In the genomic region with DNA sequence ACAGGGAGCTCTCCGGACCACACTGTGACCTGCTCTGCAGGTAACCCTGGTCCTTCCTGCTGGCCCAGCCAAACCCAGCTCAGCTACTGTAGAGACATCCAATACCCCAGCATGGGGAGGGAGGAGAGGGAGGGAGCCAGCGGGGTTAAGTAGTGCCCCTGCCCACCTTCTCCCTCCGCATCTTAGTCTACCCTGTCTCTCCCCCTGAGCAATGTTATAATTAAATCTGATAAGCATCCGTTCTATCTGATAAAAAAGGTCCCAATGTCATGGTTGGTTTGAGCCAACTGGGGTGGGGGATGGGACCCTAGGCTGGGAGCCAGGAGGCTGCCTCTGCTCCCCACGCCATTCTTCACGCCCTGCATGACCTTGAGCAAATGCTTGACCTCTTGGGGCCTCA, we compare ENCODE assay signal across 20 cellular contexts. TPM values are rescaled to one million over a fixed set of nuclear protein-coding genes. Genes with fewer than 3 reads are reported as not detected.
DNase-seq lines count a peak whose midpoint lies in the region; ATAC-seq, FAIRE-seq and TF ChIP-seq lines count a peak whose summit lies in the region.
"Had no signal": no experiment of that assay in that cellular context is flagged by ENCODE, and none has a peak within 500 bp of the region (broad histone marks: within the 10 kb centered on the region; RNA-seq: fewer than 3 reads in every experiment).

No MANE protein-coding gene starts in this region.

- H3K36me3 ChIP-seq in SK-N-SH (replicated peaks in 1 of 2; ENCODE audit: control insufficient read depth in 1 of 2, insufficient read depth in 2 of 2, low read length in 1 of 2): no peaks in the 10 kb centered on the region
- H3K36me3 ChIP-seq in H1 (ENCODE audit: control insufficient read depth in 2 of 4, insufficient read depth in 4 of 4, low read length in 3 of 4): no peaks in the 10 kb centered on the region
- no peaks in the 10 kb centered on the region for H3K36me3 ChIP-seq in neural progenitor cell
- H3K36me3 ChIP-seq in transverse colon: no peaks in the 10 kb centered on the region

- no peak overlapping the region for H3K4me2 ChIP-seq in SK-N-SH
- H3K4me2 ChIP-seq in H1 (ENCODE audit: insufficient read depth in 1 of 2, low read depth in 2 of 2, low read length in 2 of 2): no peak overlapping the region
- H3K4me2 ChIP-seq in neural progenitor cell: no peak overlapping the region

- no peak overlapping the region for H2BK5ac ChIP-seq in H1 (ENCODE audit: low read depth, low read length)

- POLR2A ChIA-PET in SK-N-SH (lab: Yijun Ruan, JAX): no interaction called here
- POLR2A ChIA-PET in H1 (lab: Charles Lee; ENCODE audit: partially characterized antibody): interaction anchor here (0.8 to 7.5 kb wide), 6 partner anchors 9 to 100 kb away, joined by 3 to 49 read pairs (median 3); a partner anchor contains a TSS

- no peaks in the 10 kb centered on the region for H3K9me3 ChIP-seq in SK-N-SH
- no peaks in the 10 kb centered on the region for H3K9me3 ChIP-seq in H1 (ENCODE audit: insufficient read depth in 2 of 2, low read depth in 1 of 2, low read length in 1 of 2)
- no peaks in the 10 kb centered on the region for H3K9me3 ChIP-seq in neural progenitor cell (ENCODE audit: low read depth)
- no peaks in the 10 kb centered on the region for H3K9me3 ChIP-seq in transverse colon

- WGBS in SK-N-SH (ENCODE audit: low lambda C conversion rate): 85% methylated on average over 6 of the region's 6 CpGs
- 83% methylated on average over 5 of the region's 6 CpGs; no CpG with 5 or more reads in 1 of the 2 experiments for WGBS in H1 (ENCODE audit: extremely low coverage in 1 of 2, insufficient coverage in 1 of 2, insufficient read length in 1 of 2, insufficient replicate concordance in 2 of 2, low coverage in 1 of 2, low lambda C conversion rate in 2 of 2, missing lambda C conversion rate in 1 of 2), 2 experiments
- 69% methylated on average over 6 of the region's 6 CpGs; no CpG with 5 or more reads in 1 of the 2 donors for WGBS in transverse colon (ENCODE audit: low coverage in 1 of 2), 2 donors

- TF ChIP-seq EP300 in SK-N-SH (IDR thresholded peaks at IDR 0.05; ENCODE audit: borderline replicate concordance in 1 of 2, low read depth in 1 of 2, low read length in 1 of 2) (peak in 1 of 2 experiments; percentile 33; a peak in 1 of 4 replicates), H1 (IDR thresholded peaks at IDR 0.05; ENCODE audit: borderline replicate concordance in 1 of 2, low read depth in 2 of 2, low read length in 2 of 2) (no peak), transverse colon (IDR thresholded peaks at IDR 0.05; ENCODE audit: low read depth) (no peak)

- TF ChIP-seq CTCF in SK-N-SH (IDR thresholded peaks at IDR 0.05): no peak
- TF ChIP-seq CTCF in H1 (IDR thresholded peaks at IDR 0.05; ENCODE audit: control extremely low read depth in 1 of 3, insufficient read depth in 1 of 3, low read depth in 1 of 3, low read length in 3 of 3): no peak
- TF ChIP-seq CTCF in neural progenitor cell (IDR thresholded peaks at IDR 0.05): no peak
- no peak for TF ChIP-seq CTCF in transverse colon (IDR thresholded peaks at IDR 0.05)
- TF ChIP-seq CTCF in foreskin keratinocyte (conservative IDR thresholded peaks at IDR 0.05): no peak

- H4K91ac ChIP-seq in H1 (replicated peaks; ENCODE audit: insufficient read length, low read length): no peak overlapping the region

- no peak overlapping the region for H2BK20ac ChIP-seq in H1 (ENCODE audit: low read length)

- no peak overlapping the region for H4K5ac ChIP-seq in H1 (ENCODE audit: insufficient read length, low read depth, low read length)

- no peak overlapping the region for H3K4me3 ChIP-seq in SK-N-SH (ENCODE audit: low read depth in 2 of 2, low read length in 1 of 2)
- H3K4me3 ChIP-seq in H1 (ENCODE audit: extremely low read depth in 1 of 4, insufficient read depth in 2 of 4, low read depth in 3 of 4, low read length in 4 of 4): no peak overlapping the region
- H3K4me3 ChIP-seq in neural progenitor cell: no peak overlapping the region
- no peak overlapping the region for H3K4me3 ChIP-seq in transverse colon

- no peaks in the 10 kb centered on the region for H3K79me1 ChIP-seq in H1 (ENCODE audit: low read depth, low read length)

- peak overlapping the region; percentile 60 for H3K27ac Mint-ChIP-seq in neural progenitor cell
- H3K27ac Mint-ChIP-seq: CD4-positive, alpha-beta T cell; IgD-negative memory B cell had no signal

- TF ChIP-seq RAD21 in SK-N-SH (IDR thresholded peaks at IDR 0.05; ENCODE audit: low read length) (no peak), H1 (IDR thresholded peaks at IDR 0.05 in 1 of 2, conservative IDR thresholded peaks at IDR 0.05 in 1 of 2; ENCODE audit: low read depth in 2 of 2, low read length in 2 of 2) (no peak)

- H3K27me3 Mint-ChIP-seq in neural progenitor cell (ENCODE audit: insufficient read depth, low read depth): peaks cover 6% of the 10 kb centered on the region

- ATAC-seq in SK-N-SH treated with all-trans-retinoic acid at 6 μM for 48 hours (no peak), foreskin keratinocyte (no peak), HG03565 (IDR thresholded peaks at IDR 0.05; ENCODE audit: unreplicated experiment) (no peak)

- in situ Hi-C loops in transverse colon (cut with MboI; ENCODE audit: low pct_ligation_motif_present in 1 of 4, low pct_unique_long_range_greater_than_20kb in 1 of 4, low sequenced_read_pairs in 3 of 4): no loop called here

- no peak overlapping the region for H2BK120ac ChIP-seq in H1 (replicated peaks; ENCODE audit: low read depth, low read length)

- intact Hi-C loops in transverse colon (cut with DNase I; ENCODE audit: low total_unique reads): loop anchor here (5.0 kb wide), 1 partner anchor 62 kb away; no protein-coding TSS in a partner anchor

- H4K20me1 ChIP-seq in SK-N-SH (ENCODE audit: insufficient read depth) (no peaks in the 10 kb centered on the region), H1 (replicated peaks in 1 of 2; ENCODE audit: control insufficient read depth in 1 of 2, insufficient read depth in 2 of 2, low read length in 2 of 2) (no peaks in the 10 kb centered on the region), neural progenitor cell (ENCODE audit: low read depth) (no peaks in the 10 kb centered on the region)

- no peak overlapping the region for H3K56ac ChIP-seq in H1 (replicated peaks; ENCODE audit: insufficient read length, low read depth, low read length)

- H3K4ac ChIP-seq in H1 (replicated peaks; ENCODE audit: insufficient read length, low read depth, low read length): no peak overlapping the region

- no peak overlapping the region for H2AFZ ChIP-seq in SK-N-SH (ENCODE audit: low read depth)
- no peak overlapping the region for H2AFZ ChIP-seq in H1 (ENCODE audit: low read length)
- H2AFZ ChIP-seq in neural progenitor cell (replicated peaks): no peak overlapping the region

- H3K36me3 Mint-ChIP-seq in neural progenitor cell: no peaks in the 10 kb centered on the region
- H3K36me3 Mint-ChIP-seq: IgD-negative memory B cell had no signal

- no peak for DNase-seq in SK-N-SH
- DNase-seq in H1 (ENCODE audit: low read depth in 1 of 2, low spot score in 2 of 2): no peak
- DNase-seq in neural progenitor cell (ENCODE audit: low spot score): no peak
- no peak for DNase-seq in transverse colon
- no peak for DNase-seq in foreskin keratinocyte
- no peak for DNase-seq in activated naive CD4-positive, alpha-beta T cell treated with Interleukin-2 at 50 U/mL for 16 hours
- DNase-seq: AML-193; C1 segment of cervical spinal cord; CD4-positive, alpha-beta T cell; DMS153; DMS79 treated with DMSO at 0.1 percent for 48 hours; EL had no signal

- no peak overlapping the region for H3K23ac ChIP-seq in H1 (ENCODE audit: insufficient read length)

- H3K79me2 ChIP-seq in SK-N-SH (ENCODE audit: insufficient read depth) (no peaks in the 10 kb centered on the region), H1 (ENCODE audit: control insufficient read depth in 1 of 2, insufficient read depth in 2 of 2, low read length in 2 of 2) (no peaks in the 10 kb centered on the region), neural progenitor cell (ENCODE audit: low read depth) (no peaks in the 10 kb centered on the region)

- no peak overlapping the region; the same call in 1 of the 2 replicates for H3K18ac ChIP-seq in H1 (ENCODE audit: extremely low read depth, low read length)

- H3K9ac ChIP-seq in SK-N-SH: no peak overlapping the region
- H3K9ac ChIP-seq in H1 (replicated peaks in 1 of 4; ENCODE audit: extremely low read depth in 1 of 4, low read depth in 3 of 4, low read length in 3 of 4): no peak overlapping the region
- no peak overlapping the region for H3K9ac ChIP-seq in neural progenitor cell

- H3K4me1 ChIP-seq in SK-N-SH (ENCODE audit: control insufficient read depth in 1 of 2, insufficient read depth in 2 of 2, low read depth in 1 of 2, low read length in 1 of 2): peaks cover 0 to 4% of the 10 kb centered on the region in 2 experiments; a peak in 1 of 4 replicates
- peaks cover 6 to 26% (median 18%) of the 10 kb centered on the region in 4 experiments for H3K4me1 ChIP-seq in H1 (replicated peaks in 1 of 4; ENCODE audit: control insufficient read depth in 3 of 4, insufficient read depth in 4 of 4, low read length in 3 of 4)
- H3K4me1 ChIP-seq in neural progenitor cell: peaks cover 8% of the 10 kb centered on the region
- peaks cover 12 to 35% (median 32%) of the 10 kb centered on the region in 4 donors for H3K4me1 ChIP-seq in transverse colon
- H3K4me1 ChIP-seq in foreskin keratinocyte: peaks cover 4% of the 10 kb centered on the region

- no peak overlapping the region for H2AK5ac ChIP-seq in H1 (ENCODE audit: low read depth, low read length)

- H3K4me3 Mint-ChIP-seq in neural progenitor cell: no peak overlapping the region
- H3K4me3 Mint-ChIP-seq: CD4-positive, alpha-beta T cell; IgD-negative memory B cell had no signal

- H3K9me2 ChIP-seq in SK-N-SH: no peaks in the 10 kb centered on the region

- H3K27ac ChIP-seq in SK-N-SH (ENCODE audit: low read depth in 2 of 2, low read length in 1 of 2) (no peak overlapping the region), H1 (ENCODE audit: low read depth, low read length) (no peak overlapping the region), neural progenitor cell (no peak overlapping the region), transverse colon (peak overlapping the region in 3 of 4 donors; percentile 2 to 69 (median 11)), foreskin keratinocyte (no peak overlapping the region)
- H3K27ac ChIP-seq: 22Rv1 had no signal

- H2BK15ac ChIP-seq in H1 (ENCODE audit: low read length): peak overlapping the region; percentile 65

- H3K9me3 Mint-ChIP-seq in neural progenitor cell: no peaks in the 10 kb centered on the region
- H3K9me3 Mint-ChIP-seq: CD4-positive, alpha-beta T cell; IgD-negative memory B cell had no signal

- peaks cover 25% of the 10 kb centered on the region for H3K4me1 Mint-ChIP-seq in neural progenitor cell

- no peak overlapping the region for H4K8ac ChIP-seq in H1 (ENCODE audit: extremely low read depth, insufficient read depth, low read length)

- TF ChIP-seq POLR2A in H1 (IDR thresholded peaks at IDR 0.05; ENCODE audit: control extremely low read depth in 1 of 2, low read depth in 2 of 2, low read length in 2 of 2) (no peak), transverse colon (IDR thresholded peaks at IDR 0.05) (no peak)

- no peaks in the 10 kb centered on the region for H3F3A ChIP-seq in SK-N-SH (replicated peaks; ENCODE audit: insufficient read depth)
- H3F3A ChIP-seq in neural progenitor cell (ENCODE audit: low read depth): no peaks in the 10 kb centered on the region

- H3K27me3 ChIP-seq in SK-N-SH (ENCODE audit: insufficient read depth): no peaks in the 10 kb centered on the region
- H3K27me3 ChIP-seq in H1 (replicated peaks in 1 of 4; ENCODE audit: control insufficient read depth in 3 of 4, extremely low read depth in 1 of 4, insufficient read depth in 3 of 4, low read length in 3 of 4): no peaks in the 10 kb centered on the region
- H3K27me3 ChIP-seq in neural progenitor cell: no peaks in the 10 kb centered on the region
- no peaks in the 10 kb centered on the region for H3K27me3 ChIP-seq in transverse colon
- H3K27me3 ChIP-seq in foreskin keratinocyte: peaks cover 7% of the 10 kb centered on the region

- H3K23me2 ChIP-seq in H1 (ENCODE audit: low read depth, low read length): peaks cover 5% of the 10 kb centered on the region

- FAIRE-seq in H1 (lab: Jason Lieb, UNC): no peak
- FAIRE-seq: D721Med, G401.6, GM12892, H54 had no signal

- H2BK12ac ChIP-seq in H1 (ENCODE audit: low read depth, low read length): peak overlapping the region; percentile 55; the same call in 1 of the 2 replicates

- no peak overlapping the region for H3K14ac ChIP-seq in H1 (ENCODE audit: insufficient read length)

- CTCF ChIA-PET in SK-N-SH (lab: Yijun Ruan, JAX) (interaction anchor here (0.5 to 2.2 kb wide), 5 partner anchors 11 to 81 kb away, joined by 3 to 12 read pairs (median 3); no protein-coding TSS in a partner anchor), H1 (lab: Charles Lee; ENCODE audit: partially characterized antibody) (interaction anchor here (0.6 to 29.1 kb wide), 3 partner anchors 17 to 129 kb away, joined by 4 to 1640 read pairs (median 8); a partner anchor contains a TSS)

RNA-seq across cellular contexts. Expression of a gene that starts 14.4 kb away (rescaled TPM):
- polyA plus RNA-seq in SK-N-SH (2012; rRNA removed) (12.5 and 12.6 TPM in 2 replicates), H1 (2011; rRNA removed) (33.6 and 55.3 TPM in 2 replicates), foreskin keratinocyte (2.5 and 3.4 TPM in 2 replicates)
- 3.7 and 6.3 TPM in 2 replicates for polyA plus RNA-seq in SK-N-SH (2012; cell fraction: cytosol; rRNA removed)
- polyA plus RNA-seq in SK-N-SH (2012; cell fraction: nucleus; rRNA removed): 35.6 and 35.9 TPM in 2 replicates
- 38.0 and 39.6 TPM in 2 replicates for total RNA-seq in H1 (2021; fragmentation: NEBNext Ultra II Directional; extraction: Animal tissue kit (Norgen Biotek cat#: 25700))
- 43.2 TPM for polyA plus RNA-seq in H1 (2011; cell fraction: cytosol; rRNA removed)
- polyA plus RNA-seq in H1 (2011; cell fraction: nucleus; rRNA removed): 171 TPM
- 23.6 to 37.7 TPM (median 33.8 TPM) in 4 replicates for polyA plus RNA-seq in H1 (2012, experiment 1 of 2)
- polyA plus RNA-seq in H1 (2012, experiment 2 of 2): 27.2 TPM
- polyA plus RNA-seq in H1 (2013, experiment 1 of 2): 17.0 TPM
- polyA plus RNA-seq in H1 (2013, experiment 2 of 2): 16.9 TPM
- polyA minus RNA-seq in H1 (2011; rRNA and poly(A)+ RNA removed): 46.7 and 47.4 TPM in 2 replicates
- 33.8 TPM for polyA minus RNA-seq in H1 (2011; cell fraction: cytosol; rRNA and poly(A)+ RNA removed)
- polyA minus RNA-seq in H1 (2011; cell fraction: nucleus; rRNA and poly(A)+ RNA removed): 74.8 TPM
- total RNA-seq in neural progenitor cell (ENCODE audit: low replicate concordance) (20.3 and 29.4 TPM in 2 replicates), transverse colon (100 to 1,000 TPM; 115 to 326 (median 199) TPM), foreskin keratinocyte (4.7 and 6.3 TPM in 2 replicates)
- polyA plus RNA-seq: IgD-negative memory B cell had no signal

Comparison
In these comparisons a context has a peak if more than half of its experiments do, and no peak if none do; other contexts are left out.
1. H3K27ac ChIP-seq: peak in transverse colon (3 of 4); none in SK-N-SH (0 of 2), H1 (single experiment), neural progenitor cell (single experiment) and foreskin keratinocyte (single experiment).